In genomic region chrX:151741606-151742005, GRCh38 we compare ENCODE assay signal across 9 cellular contexts. TPM values are rescaled to one million over a fixed set of nuclear protein-coding genes. Genes with fewer than 3 reads are reported as not detected.
"Had no signal": no experiment of that assay in that cellular context is flagged by ENCODE, and none has a peak within 500 bp of the region (broad histone marks: within the 10 kb centered on the region; RNA-seq: fewer than 3 reads in every experiment).

No MANE protein-coding gene starts in this region.

- ATAC-seq: HCT116 had no signal

- DNase-seq: GM23248, GOT3, H7, HFFc6, KBM-7 had no signal

RNA-seq across cellular contexts. Expression of gene CNGA2, which starts 7.1 kb away (rescaled TPM):
- total RNA-seq: GM23248, H4, H7, HFFc6, HT-29 had no signal
- polyA plus RNA-seq: GM23248, IgD-negative memory B cell had no signal

RNA-seq across cellular contexts. Expression of gene FATE1, which starts 25.8 kb away (rescaled TPM):
- total RNA-seq: GM23248, H4, H7, HFFc6, HT-29 had no signal
- polyA plus RNA-seq: GM23248, IgD-negative memory B cell had no signal

RNA-seq across cellular contexts. Expression of gene PRRG3, which starts 46.3 kb away (rescaled TPM):
- total RNA-seq: GM23248, H4, HFFc6, HT-29 had no signal
- polyA plus RNA-seq: IgD-negative memory B cell had no signal
